ENCODE assay signal across 13 cellular contexts in the genomic region with DNA sequence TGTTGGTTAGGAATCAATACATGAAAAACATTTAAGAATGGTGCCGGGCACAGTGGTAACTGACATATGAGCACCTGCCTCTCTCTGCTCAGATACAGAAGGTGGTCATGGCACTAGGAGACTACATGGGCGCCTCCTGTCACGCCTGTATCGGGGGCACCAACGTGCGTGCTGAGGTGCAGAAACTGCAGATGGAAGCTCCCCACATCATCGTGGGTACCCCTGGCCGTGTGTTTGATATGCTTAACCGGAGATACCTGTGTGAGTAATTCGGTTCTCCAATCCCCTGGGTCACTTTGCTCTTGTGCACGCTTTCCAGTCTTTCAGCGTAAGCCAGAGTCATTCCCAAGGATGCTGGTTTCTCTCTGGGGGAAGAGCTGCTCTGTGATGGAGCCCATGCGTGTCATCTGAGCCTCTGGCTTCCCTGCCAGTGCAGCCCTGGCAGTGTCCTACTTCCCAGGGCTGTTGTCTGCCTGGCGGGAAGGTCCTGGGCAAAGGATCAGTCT. TPM values are rescaled to one million over a fixed set of nuclear protein-coding genes. Genes with fewer than 3 reads are reported as not detected.
A peak's percentile ranks its signal among the peaks of the same experiment; 100 is the strongest.
DNase-seq lines count a peak whose midpoint lies in the region; ATAC-seq and TF ChIP-seq lines count a peak whose summit lies in the region.
"Had no signal": no experiment of that assay in that cellular context is flagged by ENCODE, and none has a peak within 500 bp of the region (broad histone marks: within the 10 kb centered on the region; RNA-seq: fewer than 3 reads in every experiment).

No MANE protein-coding gene starts in this region.

- peak overlapping the region; percentile 100 for H3K27ac Mint-ChIP-seq in activated T-cell treated with anti-CD3 and anti-CD28 coated beads, Interleukin-2, amount 50 U/mL, for 24 hours
- peak overlapping the region; percentile 41 for H3K27ac Mint-ChIP-seq in stimulated activated memory B cell treated with anti-CD40 and anti-IgM and Interleukin-4, amounts not matched to agents 10 μg/mL and 1 μg/mL and 100 μg/mL, for 72 hours

- peaks cover 95% of the 10 kb centered on the region for H3K36me3 Mint-ChIP-seq in activated T-cell treated with anti-CD3 and anti-CD28 coated beads, Interleukin-2, amount 50 U/mL, for 24 hours (ENCODE audit: low read depth)
- peaks cover 72% of the 10 kb centered on the region for H3K36me3 Mint-ChIP-seq in stimulated activated memory B cell treated with anti-CD40 and anti-IgM and Interleukin-4, amounts not matched to agents 10 μg/mL and 1 μg/mL and 100 μg/mL, for 72 hours

- H3K27ac ChIP-seq in RWPE2 (ENCODE audit: poor library complexity, severe bottlenecking): peak overlapping the region; percentile 98
- peak overlapping the region in 3 of 4 donors; percentile 31 to 100 (median 97) for H3K27ac ChIP-seq in esophagus squamous epithelium
- no peak overlapping the region for H3K27ac ChIP-seq in right cardiac atrium (ENCODE audit: low read length)
- H3K27ac ChIP-seq: KMS-11 had no signal

- intact Hi-C loops in esophagus squamous epithelium (cut with DNase I): no loop called here
- intact Hi-C loops in right cardiac atrium (cut with DNase I): no loop called here

- H3K4me3 ChIP-seq in RWPE2 (ENCODE audit: severe bottlenecking) (no peak overlapping the region), esophagus squamous epithelium (no peak overlapping the region), right cardiac atrium (ENCODE audit: low read length) (no peak overlapping the region)

- peak overlapping the region; percentile 90 for H3K4me3 Mint-ChIP-seq in activated T-cell treated with anti-CD3 and anti-CD28 coated beads, Interleukin-2, amount 50 U/mL, for 24 hours
- no peak overlapping the region for H3K4me3 Mint-ChIP-seq in stimulated activated memory B cell treated with anti-CD40 and anti-IgM and Interleukin-4, amounts not matched to agents 10 μg/mL and 1 μg/mL and 100 μg/mL, for 72 hours
- H3K4me3 Mint-ChIP-seq: B cell had no signal

- H3K27me3 ChIP-seq in RWPE2 (ENCODE audit: insufficient read depth, poor library complexity, severe bottlenecking): no peaks in the 10 kb centered on the region
- no peaks in the 10 kb centered on the region for H3K27me3 ChIP-seq in esophagus squamous epithelium
- no peaks in the 10 kb centered on the region for H3K27me3 ChIP-seq in right cardiac atrium (ENCODE audit: control insufficient read depth, insufficient read depth)
- H3K27me3 ChIP-seq: dorsolateral prefrontal cortex had no signal

- TF ChIP-seq CTCF in RWPE2 (IDR thresholded peaks at IDR 0.05; ENCODE audit: poor library complexity, severe bottlenecking) (no peak), esophagus squamous epithelium (IDR thresholded peaks at IDR 0.05) (no peak)

- peak; percentile 40 for DNase-seq in activated T-cell treated with anti-CD3 and anti-CD28 coated beads, Interleukin-2, amount 50 U/mL, for 24 hours
- no peak for DNase-seq in activated T-cell treated with anti-CD3 and anti-CD28 coated beads, Interleukin-2, amount 50 U/mL, for 1 hour
- DNase-seq in RWPE2 (ENCODE audit: low spot score) (no peak), esophagus squamous epithelium (lab: John Stamatoyannopoulos, UW) (no peak), NCI-H1092 treated with DMSO at 0.1 percent for 48 hours (lab: John Stamatoyannopoulos, UW) (no peak), right cardiac atrium (no peak)
- DNase-seq in activated CD4-positive, CD25-positive, alpha-beta regulatory T cell (lab: John Stamatoyannopoulos, UW): no peak
- DNase-seq: dorsolateral prefrontal cortex; NCI-H524; stimulated activated naive CD4-positive, alpha-beta T cell had no signal

- H3K9me3 ChIP-seq in RWPE2 (ENCODE audit: severe bottlenecking) (no peaks in the 10 kb centered on the region), esophagus squamous epithelium (no peaks in the 10 kb centered on the region), right cardiac atrium (ENCODE audit: control insufficient read depth, low read length) (no peaks in the 10 kb centered on the region)

- peaks cover 78% of the 10 kb centered on the region for H3K4me1 Mint-ChIP-seq in activated T-cell treated with anti-CD3 and anti-CD28 coated beads, Interleukin-2, amount 50 U/mL, for 24 hours (ENCODE audit: low read depth)
- peaks cover 78% of the 10 kb centered on the region for H3K4me1 Mint-ChIP-seq in stimulated activated memory B cell treated with anti-CD40 and anti-IgM and Interleukin-4, amounts not matched to agents 10 μg/mL and 1 μg/mL and 100 μg/mL, for 72 hours

- TF ChIP-seq POLR2A in esophagus squamous epithelium (IDR thresholded peaks at IDR 0.05): no peak

- H3K27me3 Mint-ChIP-seq in activated T-cell treated with anti-CD3 and anti-CD28 coated beads, Interleukin-2, amount 50 U/mL, for 24 hours: no peaks in the 10 kb centered on the region
- no peaks in the 10 kb centered on the region for H3K27me3 Mint-ChIP-seq in stimulated activated memory B cell treated with anti-CD40 and anti-IgM and Interleukin-4, amounts not matched to agents 10 μg/mL and 1 μg/mL and 100 μg/mL, for 72 hours
- H3K27me3 Mint-ChIP-seq: B cell had no signal

- peaks cover 23% of the 10 kb centered on the region for H3K4me1 ChIP-seq in RWPE2 (ENCODE audit: insufficient read depth, poor library complexity, severe bottlenecking)
- H3K4me1 ChIP-seq in esophagus squamous epithelium: peaks cover 55 to 85% (median 68%) of the 10 kb centered on the region in 3 donors
- peaks cover 12% of the 10 kb centered on the region for H3K4me1 ChIP-seq in right cardiac atrium (ENCODE audit: control insufficient read depth, insufficient read depth, low read length)

- ATAC-seq in RWPE2 (ENCODE audit: low read depth): no peak
- ATAC-seq in stimulated activated memory B cell treated with anti-CD40 and anti-IgM and Interleukin-4, amounts not matched to agents 10 μg/mL and 1 μg/mL and 100 μg/mL, for 72 hours: no peak
- no peak for ATAC-seq in right cardiac atrium

- 63 to 75% methylated on average over 11 to 12 of the region's 14 CpGs for WGBS in esophagus squamous epithelium, 2 donors
- 78% methylated on average over 14 of the region's 14 CpGs for WGBS in right cardiac atrium

- H3K36me3 ChIP-seq in RWPE2 (ENCODE audit: low read depth): peaks cover 64% of the 10 kb centered on the region
- peaks cover 40 to 55% (median 44%) of the 10 kb centered on the region in 3 donors for H3K36me3 ChIP-seq in esophagus squamous epithelium

- H3K9me3 Mint-ChIP-seq in activated T-cell treated with anti-CD3 and anti-CD28 coated beads, Interleukin-2, amount 50 U/mL, for 24 hours: no peaks in the 10 kb centered on the region
- no peaks in the 10 kb centered on the region for H3K9me3 Mint-ChIP-seq in stimulated activated memory B cell treated with anti-CD40 and anti-IgM and Interleukin-4, amounts not matched to agents 10 μg/mL and 1 μg/mL and 100 μg/mL, for 72 hours

RNA-seq across cellular contexts. Expression of a gene that starts 3.0 kb away (rescaled TPM):
- total RNA-seq in esophagus squamous epithelium (10 to 100 TPM; 32.1 to 52.9 (median 45.2) TPM), right cardiac atrium (10 to 100 TPM; 34.6 to 45.6 (median 44.1) TPM)
- polyA plus RNA-seq in right cardiac atrium: 19.4 TPM

RNA-seq across cellular contexts. Expression of a gene that starts 7.2 kb away (rescaled TPM):
- total RNA-seq in esophagus squamous epithelium: 100 to 1,000 TPM in 2 of 4 donors, 10 to 100 TPM in 2; 69.3 to 123 (median 100) TPM
- 10 to 100 TPM; 19.3 to 32.7 (median 29.4) TPM for total RNA-seq in right cardiac atrium
- 43.7 TPM for polyA plus RNA-seq in right cardiac atrium

RNA-seq across cellular contexts. Expression of a gene that starts 13.4 kb away (rescaled TPM):
- total RNA-seq in esophagus squamous epithelium (100 to 1,000 TPM in 2 of 4 donors, 10 to 100 TPM in 2; 89.1 to 127 (median 103) TPM), right cardiac atrium (1 to 10 TPM; 5.4 to 6.2 (median 5.9) TPM)
- 7.0 TPM for polyA plus RNA-seq in right cardiac atrium

RNA-seq across cellular contexts. Expression of a gene that starts 14.8 kb away (rescaled TPM):
- total RNA-seq in esophagus squamous epithelium: 10 to 100 TPM; 32.1 to 65.4 (median 48.3) TPM
- total RNA-seq in right cardiac atrium: 10 to 100 TPM; 27.2 to 37.2 (median 34.2) TPM
- polyA plus RNA-seq in right cardiac atrium: 45.2 TPM

RNA-seq across cellular contexts. Expression of a gene that starts 17.9 kb away (rescaled TPM):
- total RNA-seq in esophagus squamous epithelium (10 to 100 TPM in 2 of 4 donors, 1 to 10 TPM in 2; 3.8 to 21.7 (median 10.9) TPM), right cardiac atrium (10 to 100 TPM; 14.6 to 19.9 (median 15.7) TPM)
- polyA plus RNA-seq in right cardiac atrium: 15.3 TPM

Comparison
In these comparisons a context has a peak if more than half of its experiments do, and no peak if none do; other contexts are left out.
1. RNA of a gene that starts 13.4 kb away (total RNA-seq): 89.1 to 127 TPM in esophagus squamous epithelium; 5.4 to 6.2 TPM in right cardiac atrium; every median in the first group is over 10 times any median in the second.